In genomic region chr18:42892181-42892580, GRCh38 we compare ENCODE assay signal across 19 cellular contexts.
"Had no signal": no experiment of that assay in that cellular context is flagged by ENCODE, and none has a peak within 500 bp of the region (broad histone marks: within the 10 kb centered on the region; RNA-seq: fewer than 3 reads in every experiment).

No MANE protein-coding gene starts in this region.

- H3K4me3 ChIP-seq: MG63, SJSA1, SK-N-MC had no signal

- H3K9me3 ChIP-seq: MG63, SJSA1 had no signal

- H3K27me3 ChIP-seq: MG63, SJSA1 had no signal

- H3K36me3 ChIP-seq: MG63, SJSA1 had no signal

- FAIRE-seq: RCC 7860 had no signal

- DNase-seq: KBM-7, MG63, NCI-H1092, NCI-H1105 treated with DMSO at 0.1 percent for 48 hours, NCI-H1694, NCI-H187 treated with DMSO at 0.1 percent for 48 hours, NCI-H2029 treated with DMSO at 0.1 percent for 48 hours, NCI-H2171 treated with DMSO at 0.1 percent for 48 hours, NCI-H345, NCI-H446 treated with DMSO at 0.1 percent for 48 hours, NCI-H510A treated with DMSO at 0.1 percent for 48 hours, NCI-H526, Right ventricle myocardium superior, RPMI8226, SIG-M5, T-helper 1 cell had no signal

- H3K27ac ChIP-seq: SJSA1, SK-N-MC had no signal
